8 cellular contexts compared by ENCODE assay signal in the genomic region with DNA sequence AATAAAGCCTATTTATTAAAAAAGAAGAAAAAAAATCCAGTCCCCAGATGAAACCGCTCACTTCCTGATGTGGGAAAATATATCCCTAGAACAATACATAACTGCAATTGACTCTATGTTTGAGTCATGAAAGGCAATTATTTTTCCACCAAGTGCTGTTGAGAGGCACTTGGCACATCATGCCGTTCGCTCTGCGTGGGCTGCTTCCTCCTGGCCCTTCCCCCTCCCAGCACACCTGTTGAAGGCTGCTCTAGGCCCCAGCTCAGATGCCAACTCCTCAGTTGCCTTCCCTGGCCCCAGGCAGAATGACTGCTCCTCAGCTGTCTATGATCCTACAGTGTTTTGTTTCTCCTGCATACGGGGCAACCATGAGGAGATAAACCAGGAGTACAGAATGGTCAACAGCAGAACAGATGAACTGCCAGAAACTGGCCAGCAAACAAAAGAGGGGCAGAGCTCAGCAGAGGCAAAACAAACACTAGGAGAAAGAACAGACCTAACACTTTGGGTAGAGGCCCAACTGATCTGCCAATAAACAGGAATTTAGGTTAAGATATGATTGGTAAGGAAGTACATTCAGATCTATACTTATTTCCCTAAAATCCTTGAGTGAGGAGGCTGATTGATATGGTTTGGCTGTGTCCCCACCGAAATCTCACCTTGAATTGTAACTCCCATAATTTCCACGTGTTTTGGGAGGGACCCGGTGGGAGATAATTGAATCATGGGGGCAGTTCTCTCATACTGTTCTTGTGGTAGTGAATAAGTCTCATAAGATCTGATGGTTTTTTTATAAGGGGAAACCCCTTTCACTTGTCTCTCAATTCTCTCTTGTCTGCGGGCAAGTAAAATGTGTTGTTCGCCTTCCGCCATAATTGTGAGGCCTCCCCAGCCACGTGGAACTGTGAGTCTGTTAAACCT. TPM values are rescaled to one million over a fixed set of nuclear protein-coding genes. Genes with fewer than 3 reads are reported as not detected.
DNase-seq lines count a peak whose midpoint lies in the region; ATAC-seq and TF ChIP-seq lines count a peak whose summit lies in the region.

No MANE protein-coding gene starts in this region.

- TF ChIP-seq CTCF in 22Rv1 (IDR thresholded peaks at IDR 0.05), result no peak
- TF ChIP-seq CTCF in activated B cell treated with CpG ODN at 0.5 μM for 24 hours (IDR thresholded peaks at IDR 0.05), result no peak
- TF ChIP-seq CTCF in colonic mucosa (IDR thresholded peaks at IDR 0.05), result no peak
- TF ChIP-seq CTCF in osteocyte (IDR thresholded peaks at IDR 0.05), result no peak
- no peak for TF ChIP-seq CTCF in coronary artery (IDR thresholded peaks at IDR 0.05)

- H3K4me3 ChIP-seq in Karpas-422 (ENCODE audit: low read length), result no peak overlapping the region
- H3K4me3 ChIP-seq in colonic mucosa, result no peak overlapping the region
- H3K4me3 ChIP-seq in coronary artery, result no peak overlapping the region

- 0 out of 2 replicates have a peak overlapping the region, but pooled peaks have one; percentile 7 for H3K27ac ChIP-seq in 22Rv1
- H3K27ac ChIP-seq in Karpas-422 (ENCODE audit: low read length), result peak overlapping the region; percentile 80
- peak overlapping the region; percentile 31 for H3K27ac ChIP-seq in colonic mucosa
- peak overlapping the region in 1 of 2 donors; percentile 7 for H3K27ac ChIP-seq in coronary artery

- H3K27me3 ChIP-seq in Karpas-422 (ENCODE audit: low read length) (no peaks in the 10 kb centered on the region), colonic mucosa (no peaks in the 10 kb centered on the region)

- peak overlapping the region; percentile 53 for H3K4me2 ChIP-seq in Karpas-422 (ENCODE audit: low read depth, low read length, poor library complexity, severe bottlenecking)

- H3K36me3 Mint-ChIP-seq in activated B cell treated with CpG ODN at 0.5 μM for 24 hours (ENCODE audit: low read depth) (peaks cover 90% of the 10 kb centered on the region), osteocyte (ENCODE audit: unreplicated experiment) (peaks cover 53% of the 10 kb centered on the region)

- H3K36me3 ChIP-seq in Karpas-422 (ENCODE audit: insufficient read depth, low read length), result peaks cover 45% of the 10 kb centered on the region
- H3K36me3 ChIP-seq in colonic mucosa, result no peaks in the 10 kb centered on the region

- intact Hi-C loops in activated B cell treated with CpG ODN at 0.5 μM for 24 hours (cut with micrococcal nuclease) (loop anchor here (1.0 to 10.0 kb wide), 5 partner anchors 8 to 485 kb away; a partner anchor contains a TSS), colonic mucosa (cut with DNase I) (no loop called here)

- POLR2A ChIA-PET in activated B cell treated with CpG ODN at 0.5 μM for 24 hours (lab: Charles Lee), result interaction anchor here (0.6 to 7.6 kb wide), 8 partner anchors 8 to 174 kb away, joined by 3 to 100 read pairs (median 4); a partner anchor contains a TSS

- H3K27ac Mint-ChIP-seq in activated B cell treated with CpG ODN at 0.5 μM for 24 hours, result peak overlapping the region; percentile 93
- peak overlapping the region; percentile 50 for H3K27ac Mint-ChIP-seq in osteocyte (ENCODE audit: unreplicated experiment)

- H3K4me3 Mint-ChIP-seq in activated B cell treated with CpG ODN at 0.5 μM for 24 hours (peak overlapping the region; percentile 63), osteocyte (ENCODE audit: unreplicated experiment) (no peak overlapping the region)

- no peaks in the 10 kb centered on the region for H4K20me1 ChIP-seq in Karpas-422 (ENCODE audit: insufficient read depth, low read depth, low read length)

- H3K9me3 ChIP-seq in Karpas-422 (ENCODE audit: low read length), result no peaks in the 10 kb centered on the region
- H3K9me3 ChIP-seq in colonic mucosa, result no peaks in the 10 kb centered on the region

- H3K4me1 Mint-ChIP-seq in activated B cell treated with CpG ODN at 0.5 μM for 24 hours (peaks cover 94% of the 10 kb centered on the region), osteocyte (ENCODE audit: unreplicated experiment) (peaks cover 26% of the 10 kb centered on the region)

- H3K9ac ChIP-seq in Karpas-422 (ENCODE audit: low read length) (peak overlapping the region; percentile 25; the same call in 1 of the 2 replicates), colonic mucosa (ENCODE audit: low read depth in 2 of 2, low read length in 2 of 2) (no peak overlapping the region)

- peaks cover 92% of the 10 kb centered on the region for H3K79me2 ChIP-seq in Karpas-422 (ENCODE audit: low read length)

- CTCF ChIA-PET in activated B cell treated with CpG ODN at 0.5 μM for 24 hours (lab: Charles Lee), result no interaction called here

- H2AFZ ChIP-seq in Karpas-422 (ENCODE audit: low read length), result no peak overlapping the region

- no peaks in the 10 kb centered on the region for H3K9me3 Mint-ChIP-seq in activated B cell treated with CpG ODN at 0.5 μM for 24 hours
- peaks cover 4% of the 10 kb centered on the region for H3K9me3 Mint-ChIP-seq in osteocyte (ENCODE audit: unreplicated experiment)

- H3K9me2 ChIP-seq in Karpas-422 (replicated peaks; ENCODE audit: insufficient read depth, low read length), result no peaks in the 10 kb centered on the region

- H3K4me1 ChIP-seq in Karpas-422 (ENCODE audit: low read length), result peaks cover 81% of the 10 kb centered on the region
- H3K4me1 ChIP-seq in colonic mucosa, result peaks cover 3% of the 10 kb centered on the region

- H3K27me3 Mint-ChIP-seq in activated B cell treated with CpG ODN at 0.5 μM for 24 hours (no peaks in the 10 kb centered on the region), osteocyte (ENCODE audit: unreplicated experiment) (no peaks in the 10 kb centered on the region)

- DNase-seq in Karpas-422, result peak; percentile 62
- peak; percentile 47 for DNase-seq in activated B cell treated with CpG ODN at 0.5 μM for 24 hours
- DNase-seq in colonic mucosa, result peak; percentile 35
- DNase-seq in osteocyte (ENCODE audit: extremely low spot score, unreplicated experiment), result no peak
- DNase-seq in coronary artery (ENCODE audit: low spot score), result no peak
- DNase-seq in D341Med (ENCODE audit: low spot score), result no peak

- ATAC-seq in GM21423 (IDR thresholded peaks at IDR 0.05; ENCODE audit: unreplicated experiment) (peak; percentile 61), activated B cell treated with CpG ODN at 0.5 μM for 24 hours (ENCODE audit: low read depth) (peak; percentile 70)

RNA-seq across cellular contexts. Expression of a gene that starts 58.7 kb away (rescaled TPM):
- total RNA-seq in Karpas-422 (2014; rRNA removed; shearing (Covaris generic); ENCODE audit: low replicate concordance), result 97.4 and 209 TPM in 2 replicates
- 283 and 314 TPM in 2 replicates for total RNA-seq in activated B cell treated with CpG ODN at 0.5 μM for 24 hours
- total RNA-seq in colonic mucosa, result 100 to 1,000 TPM; 117 to 118 TPM
- 128 and 132 TPM in 2 replicates for total RNA-seq in osteocyte

Comparison
In these comparisons a context has a peak if more than half of its experiments do, and no peak if none do; other contexts are left out.
1. DNase-seq: peak in Karpas-422 (single experiment), activated B cell treated with CpG ODN at 0.5 μM for 24 hours (single experiment) and colonic mucosa (single experiment); none in osteocyte (single experiment), coronary artery (single experiment) and D341Med (single experiment).